22 cellular contexts compared by ENCODE assay signal in genomic region chr4:31058656-31059055, GRCh38.
"Had no signal": no experiment of that assay in that cellular context is flagged by ENCODE, and none has a peak within 500 bp of the region (broad histone marks: within the 10 kb centered on the region; RNA-seq: fewer than 3 reads in every experiment).

No MANE protein-coding gene starts in this region.

- H3K4me3 ChIP-seq: colonic mucosa, esophagus squamous epithelium, heart right ventricle, pancreas, prostate gland, spleen, testis, tibial nerve had no signal

- DNase-seq: colonic mucosa; dermis blood vessel endothelial cell; esophagus squamous epithelium; foreskin fibroblast; heart right ventricle; kidney glomerular epithelial cell; mammary epithelial cell; natural killer cell; occipital lobe; pancreas; retina; spleen; stimulated activated CD4-positive, alpha-beta T cell treated with anti-CD3 and anti-CD28 coated beads, Interleukin-15, amount 100 ng/mL, for 24 hours; stimulated activated CD4-positive, alpha-beta T cell treated with anti-CD3 and anti-CD28 coated beads, Interleukin-1b, Interleukin-23, amount 100 ng/mL, for 48 hours; stimulated activated CD4-positive, alpha-beta T cell treated with anti-CD3 and anti-CD28 coated beads, Interleukin-4, amount 100 ng/mL, for 24 hours; testis had no signal

- H3K27me3 ChIP-seq: colonic mucosa, esophagus squamous epithelium, heart right ventricle, pancreas, spleen, testis, tibial nerve had no signal

- H3K36me3 ChIP-seq: colonic mucosa, esophagus squamous epithelium, heart right ventricle, pancreas, prostate gland, spleen, tibial nerve had no signal

- H3K27ac Mint-ChIP-seq: natural killer cell; stimulated activated memory B cell treated with anti-CD40 and anti-IgM and Interleukin-4, amounts not matched to agents 10 μg/mL and 1 μg/mL and 100 μg/mL, for 72 hours; stimulated activated naive CD8-positive, alpha-beta T cell treated with anti-CD3 and anti-CD28 coated beads, Interleukin-15, Interleukin-2, amounts not matched to agents 100 ng/mL and 50 ng/mL, for 24 hours had no signal

- H3K27ac ChIP-seq: colonic mucosa, esophagus squamous epithelium, heart right ventricle, pancreas, prostate gland, spleen, testis, tibial nerve had no signal

- H3K4me1 ChIP-seq: colonic mucosa, esophagus squamous epithelium, heart right ventricle, pancreas, prostate gland, spleen, testis, tibial nerve had no signal

- H3K4me3 Mint-ChIP-seq: natural killer cell; neural crest cell; stimulated activated memory B cell treated with anti-CD40 and anti-IgM and Interleukin-4, amounts not matched to agents 10 μg/mL and 1 μg/mL and 100 μg/mL, for 72 hours; stimulated activated naive CD8-positive, alpha-beta T cell treated with anti-CD3 and anti-CD28 coated beads, Interleukin-15, Interleukin-2, amounts not matched to agents 100 ng/mL and 50 ng/mL, for 24 hours had no signal

- H3K9me3 ChIP-seq: colonic mucosa, esophagus squamous epithelium, heart right ventricle, pancreas, prostate gland, testis, tibial nerve had no signal

- ATAC-seq: heart right ventricle; natural killer cell; pancreas; sciatic nerve; stimulated activated memory B cell treated with anti-CD40 and anti-IgM and Interleukin-4, amounts not matched to agents 10 μg/mL and 1 μg/mL and 100 μg/mL, for 72 hours had no signal

- H3K27me3 Mint-ChIP-seq: stimulated activated memory B cell treated with anti-CD40 and anti-IgM and Interleukin-4, amounts not matched to agents 10 μg/mL and 1 μg/mL and 100 μg/mL, for 72 hours; stimulated activated naive CD8-positive, alpha-beta T cell treated with anti-CD3 and anti-CD28 coated beads, Interleukin-15, Interleukin-2, amounts not matched to agents 100 ng/mL and 50 ng/mL, for 24 hours had no signal

- H3K9me3 Mint-ChIP-seq: neural crest cell had no signal

- H3K4me1 Mint-ChIP-seq: natural killer cell; stimulated activated memory B cell treated with anti-CD40 and anti-IgM and Interleukin-4, amounts not matched to agents 10 μg/mL and 1 μg/mL and 100 μg/mL, for 72 hours had no signal

- H3K36me3 Mint-ChIP-seq: natural killer cell; stimulated activated memory B cell treated with anti-CD40 and anti-IgM and Interleukin-4, amounts not matched to agents 10 μg/mL and 1 μg/mL and 100 μg/mL, for 72 hours had no signal
